In genomic region chr12:920676-921075, GRCh38 we compare ENCODE assay signal across 22 cellular contexts. TPM values are rescaled to one million over a fixed set of nuclear protein-coding genes. Genes with fewer than 3 reads are reported as not detected.
DNase-seq lines count a peak whose midpoint lies in the region; ATAC-seq and TF ChIP-seq lines count a peak whose summit lies in the region.
"Had no signal": no experiment of that assay in that cellular context is flagged by ENCODE, and none has a peak within 500 bp of the region (broad histone marks: within the 10 kb centered on the region; RNA-seq: fewer than 3 reads in every experiment).

No MANE protein-coding gene starts in this region.

- H3K27ac Mint-ChIP-seq in activated T-cell treated with anti-CD3 and anti-CD28 coated beads, Interleukin-2, amount 50 U/mL, for 72 hours = peak overlapping the region; percentile 97
- H3K27ac Mint-ChIP-seq in T-cell (peak overlapping the region; percentile 50 to 79), HFFc6 (no peak overlapping the region)
- H3K27ac Mint-ChIP-seq in stimulated activated memory B cell treated with anti-CD40 and anti-IgM and Interleukin-4, amounts not matched to agents 10 μg/mL and 1 μg/mL and 100 μg/mL, for 72 hours = peak overlapping the region; percentile 63

- in situ Hi-C loops in G401 (cut with HindIII; ENCODE audit: low sequenced_read_pairs) = no loop called here

- TF ChIP-seq CTCF in epithelial cell of esophagus (IDR thresholded peaks at IDR 0.05; ENCODE audit: insufficient read depth, low read depth, low read length, missing control alignments) (no peak), HFFc6 (IDR thresholded peaks at IDR 0.05) (no peak)

- H3K36me3 Mint-ChIP-seq in activated T-cell treated with anti-CD3 and anti-CD28 coated beads, Interleukin-2, amount 50 U/mL, for 72 hours (ENCODE audit: insufficient read depth in 2 of 2) = peaks cover 12 to 29% of the 10 kb centered on the region in 2 donors
- H3K36me3 Mint-ChIP-seq in T-cell (peaks cover 39% of the 10 kb centered on the region), HFFc6 (ENCODE audit: low read depth) (peaks cover 38% of the 10 kb centered on the region)
- H3K36me3 Mint-ChIP-seq in stimulated activated memory B cell treated with anti-CD40 and anti-IgM and Interleukin-4, amounts not matched to agents 10 μg/mL and 1 μg/mL and 100 μg/mL, for 72 hours = peaks cover 60% of the 10 kb centered on the region

- H3K4me3 Mint-ChIP-seq in activated T-cell treated with anti-CD3 and anti-CD28 coated beads, Interleukin-2, amount 50 U/mL, for 72 hours = no peak overlapping the region
- no peak overlapping the region for H3K4me3 Mint-ChIP-seq in T-cell
- no peak overlapping the region for H3K4me3 Mint-ChIP-seq in stimulated activated memory B cell treated with anti-CD40 and anti-IgM and Interleukin-4, amounts not matched to agents 10 μg/mL and 1 μg/mL and 100 μg/mL, for 72 hours
- no peak overlapping the region for H3K4me3 Mint-ChIP-seq in HFFc6

- no peak overlapping the region for H3K4me3 ChIP-seq in epithelial cell of esophagus (ENCODE audit: low read length)
- H3K4me3 ChIP-seq: ascending aorta, GM23248, K562, upper lobe of right lung had no signal

- H3K9me3 Mint-ChIP-seq in activated T-cell treated with anti-CD3 and anti-CD28 coated beads, Interleukin-2, amount 50 U/mL, for 72 hours = no peaks in the 10 kb centered on the region
- H3K9me3 Mint-ChIP-seq in T-cell (no peaks in the 10 kb centered on the region), HFFc6 (no peaks in the 10 kb centered on the region)
- H3K9me3 Mint-ChIP-seq in stimulated activated memory B cell treated with anti-CD40 and anti-IgM and Interleukin-4, amounts not matched to agents 10 μg/mL and 1 μg/mL and 100 μg/mL, for 72 hours = no peaks in the 10 kb centered on the region

- peaks cover 12% of the 10 kb centered on the region for H3K4me1 Mint-ChIP-seq in activated T-cell treated with anti-CD3 and anti-CD28 coated beads, Interleukin-2, amount 50 U/mL, for 72 hours (ENCODE audit: low read depth)
- peaks cover 12 to 16% (median 13%) of the 10 kb centered on the region in 3 donors for H3K4me1 Mint-ChIP-seq in T-cell
- peaks cover 6% of the 10 kb centered on the region for H3K4me1 Mint-ChIP-seq in stimulated activated memory B cell treated with anti-CD40 and anti-IgM and Interleukin-4, amounts not matched to agents 10 μg/mL and 1 μg/mL and 100 μg/mL, for 72 hours
- no peaks in the 10 kb centered on the region for H3K4me1 Mint-ChIP-seq in HFFc6 (ENCODE audit: low read depth)

- POLR2A ChIA-PET in T-cell (lab: Charles Lee) = no interaction called here

- ATAC-seq in activated T-cell treated with anti-CD3 and anti-CD28 coated beads, Interleukin-2, amount 50 U/mL, for 72 hours (replicated peaks in 1 of 2) = no peak
- ATAC-seq in T-cell (replicated peaks in 1 of 4) (no peak), GM21825 (IDR thresholded peaks at IDR 0.05; ENCODE audit: unreplicated experiment) (no peak)
- no peak for ATAC-seq in stimulated activated memory B cell treated with anti-CD40 and anti-IgM and Interleukin-4, amounts not matched to agents 10 μg/mL and 1 μg/mL and 100 μg/mL, for 72 hours
- ATAC-seq: K562, upper lobe of right lung had no signal

- H3K27me3 Mint-ChIP-seq in activated T-cell treated with anti-CD3 and anti-CD28 coated beads, Interleukin-2, amount 50 U/mL, for 72 hours (ENCODE audit: low read depth) = no peaks in the 10 kb centered on the region
- H3K27me3 Mint-ChIP-seq in T-cell (no peaks in the 10 kb centered on the region), HFFc6 (ENCODE audit: insufficient read depth) (peaks cover 1% of the 10 kb centered on the region; the same call in 1 of the 2 replicates)
- H3K27me3 Mint-ChIP-seq in stimulated activated memory B cell treated with anti-CD40 and anti-IgM and Interleukin-4, amounts not matched to agents 10 μg/mL and 1 μg/mL and 100 μg/mL, for 72 hours = no peaks in the 10 kb centered on the region

- CTCF ChIA-PET in T-cell (lab: Charles Lee) = no interaction called here

- no peak for DNase-seq in activated T-cell treated with anti-CD3 and anti-CD28 coated beads, Interleukin-2, amount 50 U/mL, for 72 hours
- no peak for DNase-seq in activated T-cell treated with anti-CD3 and anti-CD28 coated beads, Interleukin-2, amount 50 U/mL, for 48 hours
- no peak for DNase-seq in T-cell
- DNase-seq in epithelial cell of esophagus (ENCODE audit: low read depth) = peak; percentile 61
- DNase-seq in G401 (ENCODE audit: low spot score) = no peak
- DNase-seq in HFFc6 = no peak
- DNase-seq: activated CD4-positive, alpha-beta T cell treated with anti-CD3 and anti-CD28 coated beads for 48 hours; BE2C; central memory CD4-positive, alpha-beta T cell; dermis blood vessel endothelial cell; DMS79; GM23248; head of caudate nucleus; NCI-H2171 treated with DMSO at 0.1 percent for 48 hours; NCI-H524; nucleus accumbens; substantia nigra; upper lobe of right lung had no signal

RNA-seq across cellular contexts. Expression of gene RAD52, which starts 28.8 kb away (rescaled TPM):
- 10 to 100 TPM; 12.1 to 18.1 TPM for total RNA-seq in activated T-cell treated with anti-CD3 and anti-CD28 coated beads, Interleukin-2, amount 50 U/mL, for 72 hours
- 10 to 100 TPM; 12.7 to 28.4 (median 18.3) TPM for total RNA-seq in T-cell
- total RNA-seq in G401 (2014; rRNA removed; shearing (Covaris generic)) = 9.2 and 19.2 TPM in 2 replicates
- 10 to 100 TPM in 2 of 6 experiments, 1 to 10 TPM in 4; 8.6 to 10.9 (median 9.2) TPM for total RNA-seq in HFFc6 (2021; fragmentation: NEBNext Ultra II Directional; extraction: Animal tissue kit (Norgen Biotek cat#: 25700))
